13 cellular contexts compared by ENCODE assay signal in genomic region chr6:137494281-137494966, GRCh38. TPM values are rescaled to one million over a fixed set of nuclear protein-coding genes. Genes with fewer than 3 reads are reported as not detected.
A peak's percentile ranks its signal among the peaks of the same experiment; 100 is the strongest.
DNase-seq lines count a peak whose midpoint lies in the region; ATAC-seq lines count a peak whose summit lies in the region.
"Had no signal": no experiment of that assay in that cellular context is flagged by ENCODE, and none has a peak within 500 bp of the region (broad histone marks: within the 10 kb centered on the region; RNA-seq: fewer than 3 reads in every experiment).

Gene OLIG3 (minus strand): TSS chr6:137494394. CDS start chr6:137494170, 224 bp downstream.

- no peak within 1 kb of the TSS for H3K4ac ChIP-seq in mesenchymal stem cell (ENCODE audit: low read depth in 1 of 2, low read length in 2 of 2)

- peaks cover 26% of the 10 kb centered on the region for H3K36me3 Mint-ChIP-seq in activated naive CD4-positive, alpha-beta T cell treated with anti-CD3 and anti-CD28 coated beads, Interleukin-2, amount 10 ng/mL, durations not matched to agents 7 days and 5 days

- H3K27ac ChIP-seq in mesenchymal stem cell (ENCODE audit: low read length, poor library complexity, severe bottlenecking) (no peak within 1 kb of the TSS), subcutaneous abdominal adipose tissue (ENCODE audit: low read depth, low read length) (no peak within 1 kb of the TSS)
- H3K27ac ChIP-seq in effector memory CD4-positive, alpha-beta T cell (ENCODE audit: insufficient read depth, low read length, poor library complexity, severe bottlenecking) = no peak within 1 kb of the TSS

- H2BK12ac ChIP-seq in mesenchymal stem cell (ENCODE audit: low read length in 2 of 2) = no peak within 1 kb of the TSS

- H3K4me1 Mint-ChIP-seq in activated naive CD4-positive, alpha-beta T cell treated with anti-CD3 and anti-CD28 coated beads, Interleukin-2, amount 10 ng/mL, durations not matched to agents 7 days and 5 days = peaks cover 73% of the 10 kb centered on the region

- peaks cover 94% of the 10 kb centered on the region for H3K27me3 Mint-ChIP-seq in activated naive CD4-positive, alpha-beta T cell treated with anti-CD3 and anti-CD28 coated beads, Interleukin-2, amount 10 ng/mL, durations not matched to agents 7 days and 5 days

- H3K9me3 ChIP-seq in mesenchymal stem cell (ENCODE audit: control insufficient read depth, low read length) (no peaks in the 10 kb centered on the region), subcutaneous abdominal adipose tissue (ENCODE audit: control insufficient read depth in 5 of 5, low read length in 5 of 5) (no peaks in the 10 kb centered on the region)
- no peaks in the 10 kb centered on the region for H3K9me3 ChIP-seq in effector memory CD4-positive, alpha-beta T cell (ENCODE audit: control insufficient read depth, low read length)

- H3K9me3 Mint-ChIP-seq in activated naive CD4-positive, alpha-beta T cell treated with anti-CD3 and anti-CD28 coated beads, Interleukin-2, amount 10 ng/mL, durations not matched to agents 7 days and 5 days = no peaks in the 10 kb centered on the region

- peak within 1 kb of the TSS; percentile 54 for H3K4me3 Mint-ChIP-seq in activated naive CD4-positive, alpha-beta T cell treated with anti-CD3 and anti-CD28 coated beads, Interleukin-2, amount 10 ng/mL, durations not matched to agents 7 days and 5 days

- H3K4me1 ChIP-seq in mesenchymal stem cell (ENCODE audit: control insufficient read depth, insufficient read depth, low read depth, low read length) = peaks cover 30% of the 10 kb centered on the region
- peaks cover 0 to 52% (median 42%) of the 10 kb centered on the region in 5 donors for H3K4me1 ChIP-seq in subcutaneous abdominal adipose tissue (ENCODE audit: control insufficient read depth in 5 of 5, insufficient read depth in 5 of 5, low read length in 5 of 5)
- H3K4me1 ChIP-seq in effector memory CD4-positive, alpha-beta T cell (ENCODE audit: control insufficient read depth, insufficient read depth, low read length, poor library complexity, severe bottlenecking) = peaks cover 60% of the 10 kb centered on the region

- no peak within 1 kb of the TSS for H4K8ac ChIP-seq in mesenchymal stem cell (ENCODE audit: low read length)

- no peak for ATAC-seq in GM21786 (IDR thresholded peaks at IDR 0.05; ENCODE audit: unreplicated experiment)

- H3K27me3 ChIP-seq in mesenchymal stem cell (ENCODE audit: control insufficient read depth in 1 of 2, insufficient read depth in 1 of 2, low read length in 2 of 2) (peaks cover 98% of the 10 kb centered on the region in 2 experiments), subcutaneous abdominal adipose tissue (ENCODE audit: control insufficient read depth in 5 of 5, insufficient read depth in 4 of 5, low read length in 5 of 5) (peaks cover 66 to 96% (median 80%) of the 10 kb centered on the region in 5 donors)
- peaks cover 93% of the 10 kb centered on the region for H3K27me3 ChIP-seq in effector memory CD4-positive, alpha-beta T cell (replicated peaks; ENCODE audit: control insufficient read depth, insufficient read depth, low read length, poor library complexity, severe bottlenecking)

- no peak within 1 kb of the TSS for H2BK120ac ChIP-seq in mesenchymal stem cell (ENCODE audit: low read depth, low read length)

- H3K4me2 ChIP-seq in mesenchymal stem cell (ENCODE audit: low read length, poor library complexity, severe bottlenecking) = no peak within 1 kb of the TSS

- H3K14ac ChIP-seq in mesenchymal stem cell (ENCODE audit: low read length in 2 of 2) = no peak within 1 kb of the TSS

- H3K79me1 ChIP-seq in mesenchymal stem cell (replicated peaks; ENCODE audit: low read length, poor library complexity, severe bottlenecking) = no peaks in the 10 kb centered on the region

- H3K27ac Mint-ChIP-seq in activated naive CD4-positive, alpha-beta T cell treated with anti-CD3 and anti-CD28 coated beads, Interleukin-2, amount 10 ng/mL, durations not matched to agents 7 days and 5 days = peak within 1 kb of the TSS; percentile 77

- peak within 1 kb of the TSS; percentile 31 for H2AFZ ChIP-seq in mesenchymal stem cell (ENCODE audit: low read depth, low read length)

- no peak within 1 kb of the TSS for H2BK5ac ChIP-seq in mesenchymal stem cell (ENCODE audit: low read depth, low read length, poor library complexity, severe bottlenecking)

- H3K18ac ChIP-seq in mesenchymal stem cell (ENCODE audit: low read depth in 1 of 2, low read length in 2 of 2) = no peak within 1 kb of the TSS

- peak within 1 kb of the TSS in 1 of 2 experiments; percentile 46 for H3K23ac ChIP-seq in mesenchymal stem cell (ENCODE audit: low read length in 2 of 2)

- WGBS in mesenchymal stem cell = under 1% methylated on average over 15 of the region's 23 CpGs

- H3K9ac ChIP-seq in mesenchymal stem cell (ENCODE audit: low read length) = no peak within 1 kb of the TSS
- no peak within 1 kb of the TSS for H3K9ac ChIP-seq in subcutaneous abdominal adipose tissue (ENCODE audit: low read length in 5 of 5)

- DNase-seq in activated effector memory CD4-positive, alpha-beta T cell treated with anti-CD3 and anti-CD28 coated beads, Interleukin-2, amount 50 U/mL, for 16 hours = peak; percentile 70
- DNase-seq in activated effector memory CD4-positive, alpha-beta T cell treated with Interleukin-2 at 50 U/mL for 16 hours = no peak
- DNase-seq in activated naive CD4-positive, alpha-beta T cell treated with anti-CD3 and anti-CD28 coated beads, Interleukin-2, amount 10 ng/mL, durations not matched to agents 7 days and 5 days = peak; percentile 34
- DNase-seq in mesenchymal stem cell = no peak
- no peak for DNase-seq in A172 (ENCODE audit: low spot score)
- DNase-seq in effector memory CD4-positive, alpha-beta T cell = no peak
- DNase-seq: GOT3, NCI-H526 treated with DMSO at 0.1 percent for 48 hours had no signal

- CTCF ChIA-PET in activated naive CD4-positive, alpha-beta T cell treated with anti-CD3 and anti-CD28 coated beads, Interleukin-2, amount 10 ng/mL, durations not matched to agents 7 days and 5 days (lab: Charles Lee) = interaction anchor here (1.0 to 2.0 kb wide), 2 partner anchors 95 kb away, joined by 5 to 11 read pairs; no protein-coding TSS in a partner anchor

- H4K91ac ChIP-seq in mesenchymal stem cell (ENCODE audit: low read length) = no peak within 1 kb of the TSS

- no peak within 1 kb of the TSS for H3K4me3 ChIP-seq in mesenchymal stem cell (ENCODE audit: insufficient read depth in 1 of 2, low read depth in 1 of 2, low read length in 2 of 2)
- H3K4me3 ChIP-seq in subcutaneous abdominal adipose tissue (ENCODE audit: low read depth in 1 of 5, low read length in 5 of 5) = peak within 1 kb of the TSS in 4 of 5 donors; percentile 11 to 33 (median 23)
- no peak within 1 kb of the TSS for H3K4me3 ChIP-seq in effector memory CD4-positive, alpha-beta T cell (ENCODE audit: insufficient read depth, low read depth, low read length, poor library complexity, severe bottlenecking)

- no peak within 1 kb of the TSS for H2AK5ac ChIP-seq in mesenchymal stem cell (ENCODE audit: low read length, severe bottlenecking)

- H3K36me3 ChIP-seq in mesenchymal stem cell (ENCODE audit: control insufficient read depth in 1 of 2, insufficient read depth in 2 of 2, low read depth in 1 of 2, low read length in 2 of 2) = no peaks in the 10 kb centered on the region
- H3K36me3 ChIP-seq in subcutaneous abdominal adipose tissue (ENCODE audit: control insufficient read depth in 5 of 5, insufficient read depth in 5 of 5, low read length in 5 of 5) = no peaks in the 10 kb centered on the region
- H3K36me3 ChIP-seq in effector memory CD4-positive, alpha-beta T cell (ENCODE audit: control insufficient read depth, insufficient read depth, low read length) = no peaks in the 10 kb centered on the region

- H2BK15ac ChIP-seq in mesenchymal stem cell (ENCODE audit: low read depth, poor library complexity, severe bottlenecking) = no peak within 1 kb of the TSS

RNA-seq across cellular contexts. Expression of gene OLIG3, which starts in this region (rescaled TPM):
- polyA plus RNA-seq in mesenchymal stem cell (2013, experiment 1 of 2) = not detected
- polyA plus RNA-seq in mesenchymal stem cell (2013, experiment 2 of 2) = not detected
- not detected in 2 replicates for total RNA-seq in A172 (2014; rRNA removed; shearing (Covaris generic))
- total RNA-seq: fibroblast of villous mesenchyme, HT1080, pulmonary artery endothelial cell had no signal

Comparison
In these comparisons a context has a peak if more than half of its experiments do, and no peak if none do; other contexts are left out.
1. DNase-seq: peak in activated effector memory CD4-positive, alpha-beta T cell treated with anti-CD3 and anti-CD28 coated beads, Interleukin-2, amount 50 U/mL, for 16 hours (single experiment) and activated naive CD4-positive, alpha-beta T cell treated with anti-CD3 and anti-CD28 coated beads, Interleukin-2, amount 10 ng/mL, durations not matched to agents 7 days and 5 days (single experiment); none in activated effector memory CD4-positive, alpha-beta T cell treated with Interleukin-2 at 50 U/mL for 16 hours (single experiment), mesenchymal stem cell (single experiment), A172 (single experiment) and effector memory CD4-positive, alpha-beta T cell (0 of 3).
2. H3K4me3 ChIP-seq: peak in subcutaneous abdominal adipose tissue (4 of 5); none in mesenchymal stem cell (0 of 2) and effector memory CD4-positive, alpha-beta T cell (single experiment).